ENCODE assay signal across 1 cellular context in genomic region chr12:93167841-93168492, GRCh38.
TF ChIP-seq lines count a peak whose summit lies in the region.

No MANE protein-coding gene starts in this region.

TF ChIP-seq in GM12878, 131 proteins besides CTCF, POLR2A, EP300 and RAD21 (continued from another document):
- no peak for TF ChIP-seq BCLAF1 (IDR thresholded peaks at IDR 0.05)
- TF ChIP-seq RELB (IDR thresholded peaks at IDR 0.05; ENCODE audit: low read depth) = peak; percentile 96
- TF ChIP-seq IRF4 (IDR thresholded peaks at IDR 0.05; ENCODE audit: low read depth, low read length) = peak; percentile 50; the same call in 1 of the 2 replicates
- TF ChIP-seq RB1 (IDR thresholded peaks at IDR 0.05; ENCODE audit: borderline replicate concordance) = no peak
- TF ChIP-seq NR2C2 (IDR thresholded peaks at IDR 0.05; ENCODE audit: borderline replicate concordance, control insufficient read depth, insufficient read length, low read depth) = no peak
- TF ChIP-seq CUX1 (IDR thresholded peaks at IDR 0.05; ENCODE audit: insufficient replicate concordance, low read depth, low read length) = no peak
- TF ChIP-seq BRCA1 (IDR thresholded peaks at IDR 0.05; ENCODE audit: low read depth, low read length) = no peak
- TF ChIP-seq RUNX3 (IDR thresholded peaks at IDR 0.05; ENCODE audit: low read length) = peak; percentile 97
- peak; percentile 93 for TF ChIP-seq BCL11A (IDR thresholded peaks at IDR 0.05; ENCODE audit: low read depth, low read length)
- peak; percentile 73 for TF ChIP-seq NBN (IDR thresholded peaks at IDR 0.05)
- no peak for TF ChIP-seq PAX5 (IDR thresholded peaks at IDR 0.05; ENCODE audit: borderline replicate concordance, low read depth, low read length)
- peak; percentile 96 for TF ChIP-seq MTA2 (IDR thresholded peaks at IDR 0.05; ENCODE audit: low read depth)
- no peak for TF ChIP-seq NFXL1 (IDR thresholded peaks at IDR 0.05; ENCODE audit: borderline replicate concordance)
- TF ChIP-seq SP1 (IDR thresholded peaks at IDR 0.05; ENCODE audit: low read depth, low read length) = peak; percentile 62
- peak; percentile 95 for TF ChIP-seq ATF2 (IDR thresholded peaks at IDR 0.05; ENCODE audit: low read length)
- TF ChIP-seq CREM (IDR thresholded peaks at IDR 0.05; ENCODE audit: low read depth) = peak; percentile 78; the same call in 1 of the 2 replicates
- no peak for TF ChIP-seq NRF1 (conservative IDR thresholded peaks at IDR 0.05; ENCODE audit: low read depth, low read length)
- TF ChIP-seq ZBED1 (IDR thresholded peaks at IDR 0.05; ENCODE audit: borderline replicate concordance) = peak; percentile 92; the same call in 1 of the 2 replicates
- TF ChIP-seq ATF3 (IDR thresholded peaks at IDR 0.05; ENCODE audit: borderline replicate concordance, extremely low read depth, low read depth, low read length) = no peak
- TF ChIP-seq BACH1 (IDR thresholded peaks at IDR 0.05; ENCODE audit: borderline replicate concordance) = no peak; the same call in 1 of the 2 replicates
- no peak for TF ChIP-seq HDAC2 (IDR thresholded peaks at IDR 0.05)
- no peak for TF ChIP-seq ZZZ3 (IDR thresholded peaks at IDR 0.05; ENCODE audit: control insufficient read depth, insufficient read length, low read depth)
- TF ChIP-seq SKIL (IDR thresholded peaks at IDR 0.05; ENCODE audit: low read depth, poor library complexity, severe bottlenecking) = peak; percentile 91
- TF ChIP-seq SMAD1 (IDR thresholded peaks at IDR 0.05; ENCODE audit: low read depth, partially characterized antibody) = peak; percentile 60
- TF ChIP-seq SMAD5 (IDR thresholded peaks at IDR 0.05; ENCODE audit: low read depth) = no peak
- TF ChIP-seq CHD1 (IDR thresholded peaks at IDR 0.05; ENCODE audit: low read depth, low read length) = no peak
- no peak for TF ChIP-seq ZBTB4 (CRISPR knock-in tag; IDR thresholded peaks at IDR 0.05)
- no peak for TF ChIP-seq NKRF (conservative IDR thresholded peaks at IDR 0.05)
- TF ChIP-seq ZBTB11 (CRISPR knock-in tag; IDR thresholded peaks at IDR 0.05) = no peak
